ENCODE assay signal across 15 cellular contexts in the genomic region with DNA sequence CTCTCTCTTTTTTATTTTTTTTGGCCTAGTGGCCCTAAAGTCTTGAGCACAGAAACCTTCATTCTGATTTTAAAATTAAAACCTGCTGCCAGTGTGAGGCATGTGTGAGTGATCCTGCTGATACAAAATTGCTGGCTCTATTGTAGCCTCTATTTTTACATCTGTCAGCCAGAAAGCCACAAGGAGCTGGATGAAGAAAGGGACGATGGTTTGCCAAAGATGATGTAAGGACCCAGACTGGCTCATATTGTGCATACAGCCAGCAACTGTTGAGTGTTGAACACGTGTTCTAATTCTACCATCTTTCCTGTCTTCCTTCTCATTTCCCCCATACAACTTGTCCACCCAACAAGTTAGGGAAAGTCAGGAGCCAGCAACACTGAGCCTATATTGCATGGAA. TPM values are rescaled to one million over a fixed set of nuclear protein-coding genes. Genes with fewer than 3 reads are reported as not detected.
DNase-seq lines count a peak whose midpoint lies in the region; ATAC-seq and TF ChIP-seq lines count a peak whose summit lies in the region.
"Had no signal": no experiment of that assay in that cellular context is flagged by ENCODE, and none has a peak within 500 bp of the region (broad histone marks: within the 10 kb centered on the region; RNA-seq: fewer than 3 reads in every experiment).

No MANE protein-coding gene starts in this region.

- no peak for DNase-seq in stimulated activated naive CD8-positive, alpha-beta T cell treated with anti-CD3 and anti-CD28 coated beads, Interleukin-15, amount 100 ng/mL, for 72 hours
- DNase-seq in left ventricle myocardium superior (no peak), KBM-7 (no peak)
- DNase-seq in activated T-cell treated with anti-CD3 and anti-CD28 coated beads, Interleukin-2, amount 50 U/mL, for 24 hours, result no peak
- DNase-seq: activated CD4-positive, CD25-positive, alpha-beta regulatory T cell treated with anti-CD3 and anti-CD28 coated beads, Interleukin-2, amount 50 U/mL, for 72 hours; activated T-cell treated with anti-CD3 and anti-CD28 coated beads, Interleukin-2, amount 50 U/mL, for 1 hour; body of pancreas; Calu3; OCI-M1; stimulated activated CD4-positive, alpha-beta T cell treated with anti-CD3 and anti-CD28 coated beads, Interleukin-15, amount 100 ng/mL, for 24 hours; trophoblast cell had no signal

- in situ Hi-C loops in KBM-7 (cut with MboI; ENCODE audit: low pct_unique_long_range_greater_than_20kb, low sequenced_read_pairs), result no loop called here

- no peaks in the 10 kb centered on the region for H3K27me3 Mint-ChIP-seq in stimulated activated naive CD8-positive, alpha-beta T cell treated with anti-CD3 and anti-CD28 coated beads, Interleukin-15, Interleukin-2, amounts not matched to agents 100 ng/mL and 50 ng/mL, for 24 hours
- H3K27me3 Mint-ChIP-seq in stimulated activated naive CD8-positive, alpha-beta T cell treated with anti-CD3 and anti-CD28 coated beads, Interleukin-15, amount 100 ng/mL, for 72 hours, result peaks cover 4% of the 10 kb centered on the region
- H3K27me3 Mint-ChIP-seq in brain, result peaks cover 4% of the 10 kb centered on the region
- no peaks in the 10 kb centered on the region for H3K27me3 Mint-ChIP-seq in activated T-cell treated with anti-CD3 and anti-CD28 coated beads, Interleukin-2, amount 50 U/mL, for 24 hours

- H3K9me3 Mint-ChIP-seq in stimulated activated naive CD8-positive, alpha-beta T cell treated with anti-CD3 and anti-CD28 coated beads, Interleukin-15, Interleukin-2, amounts not matched to agents 100 ng/mL and 50 ng/mL, for 24 hours, result no peaks in the 10 kb centered on the region
- H3K9me3 Mint-ChIP-seq in stimulated activated naive CD8-positive, alpha-beta T cell treated with anti-CD3 and anti-CD28 coated beads, Interleukin-15, amount 100 ng/mL, for 72 hours, result no peaks in the 10 kb centered on the region
- H3K9me3 Mint-ChIP-seq in brain, result peaks cover 0 to 2% (median 0%) of the 10 kb centered on the region in 5 experiments
- no peaks in the 10 kb centered on the region for H3K9me3 Mint-ChIP-seq in activated T-cell treated with anti-CD3 and anti-CD28 coated beads, Interleukin-2, amount 50 U/mL, for 24 hours

- H3K36me3 Mint-ChIP-seq in stimulated activated naive CD8-positive, alpha-beta T cell treated with anti-CD3 and anti-CD28 coated beads, Interleukin-15, Interleukin-2, amounts not matched to agents 100 ng/mL and 50 ng/mL, for 24 hours (ENCODE audit: low read depth), result no peaks in the 10 kb centered on the region
- no peaks in the 10 kb centered on the region for H3K36me3 Mint-ChIP-seq in brain
- no peaks in the 10 kb centered on the region for H3K36me3 Mint-ChIP-seq in activated T-cell treated with anti-CD3 and anti-CD28 coated beads, Interleukin-2, amount 50 U/mL, for 24 hours (ENCODE audit: low read depth)

- H3K4me1 Mint-ChIP-seq in stimulated activated naive CD8-positive, alpha-beta T cell treated with anti-CD3 and anti-CD28 coated beads, Interleukin-15, Interleukin-2, amounts not matched to agents 100 ng/mL and 50 ng/mL, for 24 hours (ENCODE audit: low read depth), result peaks cover 22% of the 10 kb centered on the region
- peaks cover 17% of the 10 kb centered on the region for H3K4me1 Mint-ChIP-seq in stimulated activated naive CD8-positive, alpha-beta T cell treated with anti-CD3 and anti-CD28 coated beads, Interleukin-15, amount 100 ng/mL, for 72 hours
- H3K4me1 Mint-ChIP-seq in brain, result peaks cover 80% of the 10 kb centered on the region
- H3K4me1 Mint-ChIP-seq in activated T-cell treated with anti-CD3 and anti-CD28 coated beads, Interleukin-2, amount 50 U/mL, for 24 hours (ENCODE audit: low read depth), result peaks cover 25% of the 10 kb centered on the region

- H3K4me3 Mint-ChIP-seq in stimulated activated naive CD8-positive, alpha-beta T cell treated with anti-CD3 and anti-CD28 coated beads, Interleukin-15, Interleukin-2, amounts not matched to agents 100 ng/mL and 50 ng/mL, for 24 hours, result no peak overlapping the region
- no peak overlapping the region for H3K4me3 Mint-ChIP-seq in stimulated activated naive CD8-positive, alpha-beta T cell treated with anti-CD3 and anti-CD28 coated beads, Interleukin-15, amount 100 ng/mL, for 72 hours
- H3K4me3 Mint-ChIP-seq in brain, result no peak overlapping the region
- H3K4me3 Mint-ChIP-seq in activated T-cell treated with anti-CD3 and anti-CD28 coated beads, Interleukin-2, amount 50 U/mL, for 24 hours, result no peak overlapping the region

- H3K27ac Mint-ChIP-seq in stimulated activated naive CD8-positive, alpha-beta T cell treated with anti-CD3 and anti-CD28 coated beads, Interleukin-15, Interleukin-2, amounts not matched to agents 100 ng/mL and 50 ng/mL, for 24 hours, result peak overlapping the region; percentile 18
- H3K27ac Mint-ChIP-seq in stimulated activated naive CD8-positive, alpha-beta T cell treated with anti-CD3 and anti-CD28 coated beads, Interleukin-15, amount 100 ng/mL, for 72 hours, result no peak overlapping the region
- H3K27ac Mint-ChIP-seq in brain, result peak overlapping the region in 4 of 5 experiments; percentile 71 to 98 (median 88)
- H3K27ac Mint-ChIP-seq in activated T-cell treated with anti-CD3 and anti-CD28 coated beads, Interleukin-2, amount 50 U/mL, for 24 hours, result no peak overlapping the region

- intact Hi-C loops in left ventricle myocardium superior (cut with micrococcal nuclease), result no loop called here

- no peak for ATAC-seq in stimulated activated naive CD8-positive, alpha-beta T cell treated with anti-CD3 and anti-CD28 coated beads, Interleukin-15, amount 100 ng/mL, for 72 hours
- ATAC-seq in left ventricle myocardium superior (peak; percentile 77), GM21381 (IDR thresholded peaks at IDR 0.05; ENCODE audit: unreplicated experiment) (no peak), GM21367 (IDR thresholded peaks at IDR 0.05; ENCODE audit: unreplicated experiment) (no peak)
- ATAC-seq: body of pancreas had no signal

- TF ChIP-seq CTCF in brain (conservative IDR thresholded peaks at IDR 0.05), result no peak

RNA-seq across cellular contexts. Expression of gene ATXN1, which starts 40.8 kb away (rescaled TPM):
- polyA plus RNA-seq in brain (ENCODE audit: insufficient read depth, low read depth, low replicate concordance), result 4.5 TPM
- total RNA-seq in left ventricle myocardium superior, result 45.2 TPM

Comparison
In these comparisons a context has a peak if more than half of its experiments do, and no peak if none do; other contexts are left out.
1. H3K27ac Mint-ChIP-seq: peak in stimulated activated naive CD8-positive, alpha-beta T cell treated with anti-CD3 and anti-CD28 coated beads, Interleukin-15, Interleukin-2, amounts not matched to agents 100 ng/mL and 50 ng/mL, for 24 hours (single experiment) and brain (4 of 5); none in stimulated activated naive CD8-positive, alpha-beta T cell treated with anti-CD3 and anti-CD28 coated beads, Interleukin-15, amount 100 ng/mL, for 72 hours (0 of 2) and activated T-cell treated with anti-CD3 and anti-CD28 coated beads, Interleukin-2, amount 50 U/mL, for 24 hours (single experiment).